Comparison of ENCODE assay signal across 1 cellular context in genomic region chr12:52992699-52993557, GRCh38.
A peak's percentile ranks its signal among the peaks of the same experiment; 100 is the strongest.
TF ChIP-seq lines count a peak whose summit lies in the region.

No MANE protein-coding gene starts in this region.

TF ChIP-seq in HepG2, 621 proteins besides CTCF, POLR2A, EP300 and RAD21 (continued from another document and continues in another):
- TF ChIP-seq ZNF18 (CRISPR knock-in tag; IDR thresholded peaks at IDR 0.05; ENCODE audit: insufficient replicate concordance): no peak
- no peak for TF ChIP-seq PAF1 (CRISPR knock-in tag; IDR thresholded peaks at IDR 0.05)
- no peak for TF ChIP-seq PRMT3 (CRISPR knock-in tag; IDR thresholded peaks at IDR 0.05; ENCODE audit: borderline replicate concordance, low read depth)
- TF ChIP-seq HES4 (CRISPR knock-in tag; IDR thresholded peaks at IDR 0.05; ENCODE audit: borderline replicate concordance): no peak
- TF ChIP-seq ZNF660 (CRISPR knock-in tag; IDR thresholded peaks at IDR 0.05; ENCODE audit: borderline replicate concordance, low read depth): no peak
- TF ChIP-seq PCBP1 (IDR thresholded peaks at IDR 0.05; ENCODE audit: borderline replicate concordance, low read depth, low read length): no peak
- TF ChIP-seq ZNF672 (CRISPR knock-in tag; IDR thresholded peaks at IDR 0.05): no peak
- TF ChIP-seq KLF13 (CRISPR knock-in tag; IDR thresholded peaks at IDR 0.05): no peak
- no peak for TF ChIP-seq SATB2 (CRISPR knock-in tag; IDR thresholded peaks at IDR 0.05)
- TF ChIP-seq GFI1 (CRISPR knock-in tag; IDR thresholded peaks at IDR 0.05; ENCODE audit: borderline replicate concordance): no peak
- no peak for TF ChIP-seq NFKBIZ (CRISPR knock-in tag; IDR thresholded peaks at IDR 0.05)
- peak; percentile 68 for TF ChIP-seq NCOA2 (CRISPR knock-in tag; IDR thresholded peaks at IDR 0.05)
- TF ChIP-seq CBX1 (IDR thresholded peaks at IDR 0.05; ENCODE audit: low read depth): no peak
- TF ChIP-seq ZKSCAN8 (CRISPR knock-in tag; IDR thresholded peaks at IDR 0.05; ENCODE audit: borderline replicate concordance): no peak
- 0 out of 2 replicates have a peak, but pooled peaks have one; percentile 45 for TF ChIP-seq ZSCAN5A (CRISPR knock-in tag; IDR thresholded peaks at IDR 0.05; ENCODE audit: borderline replicate concordance)
- TF ChIP-seq ZNF784 (CRISPR knock-in tag; IDR thresholded peaks at IDR 0.05; ENCODE audit: borderline replicate concordance): no peak
- TF ChIP-seq SNAI1 (CRISPR knock-in tag; IDR thresholded peaks at IDR 0.05; ENCODE audit: borderline replicate concordance): no peak
- TF ChIP-seq ZIK1 (CRISPR knock-in tag; IDR thresholded peaks at IDR 0.05; ENCODE audit: borderline replicate concordance, low read depth): no peak
- no peak for TF ChIP-seq LCORL (IDR thresholded peaks at IDR 0.05)
- TF ChIP-seq LCORL (CRISPR knock-in tag; IDR thresholded peaks at IDR 0.05): peak; percentile 70
- TF ChIP-seq ZSCAN12 (CRISPR knock-in tag; IDR thresholded peaks at IDR 0.05): peak; percentile 30; the same call in 1 of the 2 replicates
- peak in 1 of 2 experiments; percentile 44; a peak in 1 of 4 replicates for TF ChIP-seq REST (IDR thresholded peaks at IDR 0.05; ENCODE audit: borderline replicate concordance in 1 of 2, low read depth in 1 of 2, low read length in 2 of 2)
- TF ChIP-seq FIP1L1 (IDR thresholded peaks at IDR 0.05; ENCODE audit: borderline replicate concordance, insufficient read depth, low read depth, low read length): no peak
- no peak for TF ChIP-seq TEF (CRISPR knock-in tag; IDR thresholded peaks at IDR 0.05)
- TF ChIP-seq SMAD3 (CRISPR knock-in tag; IDR thresholded peaks at IDR 0.05): no peak
- TF ChIP-seq CSRNP2 (CRISPR knock-in tag; conservative IDR thresholded peaks at IDR 0.05; ENCODE audit: low read depth): no peak
- TF ChIP-seq ZNF101 (CRISPR knock-in tag; IDR thresholded peaks at IDR 0.05; ENCODE audit: borderline replicate concordance, low read depth): no peak
- TF ChIP-seq GLMP (CRISPR knock-in tag; IDR thresholded peaks at IDR 0.05; ENCODE audit: borderline replicate concordance): no peak
- no peak for TF ChIP-seq SRSF4 (IDR thresholded peaks at IDR 0.05; ENCODE audit: low read depth, low read length, poor library complexity, severe bottlenecking)
- TF ChIP-seq GRHL1 (CRISPR knock-in tag; conservative IDR thresholded peaks at IDR 0.05): no peak
- no peak for TF ChIP-seq ZNF563 (CRISPR knock-in tag; IDR thresholded peaks at IDR 0.05)
- no peak for TF ChIP-seq ZNF430 (CRISPR knock-in tag; IDR thresholded peaks at IDR 0.05)
- no peak for TF ChIP-seq ZNF713 (CRISPR knock-in tag; IDR thresholded peaks at IDR 0.05)
- no peak for TF ChIP-seq ZFP90 (CRISPR knock-in tag; IDR thresholded peaks at IDR 0.05; ENCODE audit: borderline replicate concordance)
- no peak for TF ChIP-seq GABPB1 (CRISPR knock-in tag; IDR thresholded peaks at IDR 0.05)
- no peak for TF ChIP-seq ZNF773 (CRISPR knock-in tag; IDR thresholded peaks at IDR 0.05; ENCODE audit: borderline replicate concordance)
- no peak for TF ChIP-seq ZNF253 (CRISPR knock-in tag; IDR thresholded peaks at IDR 0.05; ENCODE audit: borderline replicate concordance)
- no peak; the same call in 1 of the 2 replicates for TF ChIP-seq PBX2 (CRISPR knock-in tag; IDR thresholded peaks at IDR 0.05)
- TF ChIP-seq GMEB2 (CRISPR knock-in tag; IDR thresholded peaks at IDR 0.05; ENCODE audit: low read depth): no peak
- TF ChIP-seq NFIB (CRISPR knock-in tag; IDR thresholded peaks at IDR 0.05; ENCODE audit: borderline replicate concordance): no peak
- no peak for TF ChIP-seq MLXIP (CRISPR knock-in tag; IDR thresholded peaks at IDR 0.05; ENCODE audit: borderline replicate concordance)
- TF ChIP-seq ZNF296 (CRISPR knock-in tag; conservative IDR thresholded peaks at IDR 0.05): no peak
- no peak; the same call in 1 of the 2 replicates for TF ChIP-seq MBD4 (IDR thresholded peaks at IDR 0.05; ENCODE audit: borderline replicate concordance, low read length)
- 0 out of 2 replicates have a peak, but pooled peaks have one; percentile 25 for TF ChIP-seq KDM2A (CRISPR knock-in tag; IDR thresholded peaks at IDR 0.05; ENCODE audit: borderline replicate concordance, low read depth)
- TF ChIP-seq FLYWCH1 (CRISPR knock-in tag; IDR thresholded peaks at IDR 0.05): no peak
- 0 out of 2 replicates have a peak, but pooled peaks have one; percentile 18 for TF ChIP-seq SIX4 (CRISPR knock-in tag; IDR thresholded peaks at IDR 0.05)
- no peak for TF ChIP-seq ZKSCAN5 (CRISPR knock-in tag; IDR thresholded peaks at IDR 0.05)
